In genomic region chr11:46162700-46163099, GRCh38 we compare ENCODE assay signal across 18 cellular contexts.
"Had no signal": no experiment of that assay in that cellular context is flagged by ENCODE, and none has a peak within 500 bp of the region (broad histone marks: within the 10 kb centered on the region; RNA-seq: fewer than 3 reads in every experiment).

No MANE protein-coding gene starts in this region.

- H3K9me3 Mint-ChIP-seq: activated T-cell treated with anti-CD3 and anti-CD28 coated beads, Interleukin-2, amount 50 U/mL, for 4 hours; mesothelial cell of epicardium; neural crest cell had no signal

- H3K4me3 ChIP-seq: ascending aorta, breast epithelium, heart left ventricle, lower lobe of right lung, pancreas, thyroid gland had no signal

- H3K27me3 ChIP-seq: ascending aorta, breast epithelium, pancreas, thyroid gland had no signal

- DNase-seq: activated CD4-positive, alpha-beta T cell treated with anti-CD3 and anti-CD28 coated beads for 1 hour; activated gamma-delta T cell; activated T-cell treated with anti-CD3 and anti-CD28 coated beads, Interleukin-2, amount 50 U/mL, for 4 hours; dermis blood vessel endothelial cell; heart left ventricle; immature natural killer cell; left cardiac atrium; lower lobe of right lung; pancreas; T-helper 1 cell; thyroid gland had no signal

- H3K27ac Mint-ChIP-seq: immature natural killer cell, mesothelial cell of epicardium had no signal

- H3K9me3 ChIP-seq: ascending aorta, breast epithelium, heart left ventricle, lower lobe of right lung, pancreas, thyroid gland had no signal

- H3K36me3 ChIP-seq: ascending aorta, breast epithelium, heart left ventricle, lower lobe of right lung, pancreas, thyroid gland had no signal

- H3K27ac ChIP-seq: ascending aorta, breast epithelium, heart left ventricle, lower lobe of right lung, pancreas, thyroid gland, VCaP had no signal

- H3K4me1 ChIP-seq: ascending aorta, breast epithelium, heart left ventricle, lower lobe of right lung, pancreas, thyroid gland had no signal

- H3K36me3 Mint-ChIP-seq: mesothelial cell of epicardium had no signal

- H3K4me3 Mint-ChIP-seq: activated T-cell treated with anti-CD3 and anti-CD28 coated beads, Interleukin-2, amount 50 U/mL, for 4 hours; immature natural killer cell; mesothelial cell of epicardium; neural crest cell had no signal

- H3K4me1 Mint-ChIP-seq: immature natural killer cell, neural crest cell had no signal

- ATAC-seq: heart left ventricle, left cardiac atrium, lower lobe of right lung, pancreas, sciatic nerve, SK-N-SH treated with all-trans-retinoic acid at 6 μM for 48 hours had no signal
